ENCODE assay signal across 34 cellular contexts in the genomic region with DNA sequence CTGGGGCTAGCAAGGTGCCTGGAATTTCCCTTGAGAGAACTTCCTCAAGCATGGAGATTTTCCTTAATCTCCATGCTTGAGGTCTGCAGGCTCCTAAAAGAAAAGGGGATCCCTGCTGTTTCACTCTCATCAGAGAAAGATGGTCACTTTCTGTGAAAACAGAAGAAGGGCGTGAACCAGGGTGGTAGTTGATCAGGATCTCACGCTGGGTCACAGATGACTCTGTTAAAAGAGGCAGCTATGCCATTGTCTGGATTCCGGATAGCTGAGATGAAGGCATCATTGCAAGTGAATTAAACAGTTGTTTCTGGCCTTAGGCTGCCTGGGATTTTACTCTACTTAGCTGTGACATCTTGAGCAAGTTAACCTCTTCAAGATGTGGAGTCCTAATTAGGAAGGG.
"Had no signal": no experiment of that assay in that cellular context is flagged by ENCODE, and none has a peak within 500 bp of the region (broad histone marks: within the 10 kb centered on the region; RNA-seq: fewer than 3 reads in every experiment).

No MANE protein-coding gene starts in this region.

- H3K27me3 ChIP-seq: adrenal gland, body of pancreas, brain microvascular endothelial cell, breast epithelium had no signal

- H3K27ac ChIP-seq: adrenal gland, body of pancreas, brain microvascular endothelial cell, breast epithelium, VCaP had no signal

- DNase-seq: activated B cell treated with CpG ODN at 0.5 μM for 24 hours; activated CD4-positive, alpha-beta memory T cell treated with anti-CD3 and anti-CD28 coated beads for 36 hours; activated CD4-positive, alpha-beta T cell treated with anti-CD3 and anti-CD28 coated beads for 4 hours; activated CD4-positive, alpha-beta T cell treated with anti-CD3 and anti-CD28 coated beads, Interleukin-2, amount 10 ng/mL, durations not matched to agents 24 days and 14 days; activated CD4-positive, alpha-beta T cell treated with anti-CD3 and anti-CD28 coated beads, Interleukin-2, amount 50 U/mL, for 1 hour; activated CD4-positive, alpha-beta T cell treated with anti-CD3 and anti-CD28 coated beads, Interleukin-2, amount 50 U/mL, for 4 hours; activated CD4-positive, CD25-positive, alpha-beta regulatory T cell treated with anti-CD3 and anti-CD28 coated beads, Interleukin-2, amount 50 U/mL, for 72 hours; activated CD8-positive, alpha-beta memory T cell treated with anti-CD3 and anti-CD28 coated beads, Interleukin-2, amount 50 U/mL, for 4 hours; activated CD8-positive, alpha-beta T cell treated with anti-CD3 and anti-CD28 coated beads for 36 hours; activated effector memory CD4-positive, alpha-beta T cell treated with anti-CD3 and anti-CD28 coated beads, Interleukin-2, amount 50 U/mL, for 16 hours; activated gamma-delta T cell treated with Interleukin-2 at 50 U/mL for 16 hours; activated naive CD4-positive, alpha-beta T cell; activated naive CD4-positive, alpha-beta T cell treated with anti-CD3 and anti-CD28 coated beads for 36 hours; activated naive CD4-positive, alpha-beta T cell treated with anti-CD3 and anti-CD28 coated beads, Interleukin-2, amount 50 U/mL, for 16 hours; activated naive CD8-positive, alpha-beta T cell treated with anti-CD3 and anti-CD28 coated beads for 36 hours; activated T-cell treated with anti-CD3 and anti-CD28 coated beads for 4 hours; activated T-cell treated with anti-CD3 and anti-CD28 coated beads, Interleukin-2, amount 50 U/mL, for 1 hour; activated T-cell treated with anti-CD3 and anti-CD28 coated beads, Interleukin-2, amount 50 U/mL, for 4 hours; activated T-cell treated with anti-CD3 and anti-CD28 coated beads, Interleukin-2, amount 50 U/mL, for 72 hours; adrenal gland; amniotic stem cell; aorta; body of pancreas; brain microvascular endothelial cell; central memory CD4-positive, alpha-beta T cell; T-helper 2 cell; T-helper 9 cell had no signal

- H3K4me1 Mint-ChIP-seq: activated B cell treated with CpG ODN at 0.5 μM for 24 hours; activated CD4-positive, alpha-beta T cell treated with anti-CD3 and anti-CD28 coated beads, Interleukin-2, amount 10 ng/mL, durations not matched to agents 24 days and 14 days; activated naive CD8-positive, alpha-beta T cell treated with anti-CD3 and anti-CD28 coated beads for 36 hours; activated T-helper 17 cell treated with anti-CD3 and anti-CD28 coated beads, Interleukin-2, amount 50 U/mL, for 72 hours had no signal

- H3K27me3 Mint-ChIP-seq: activated CD4-positive, alpha-beta memory T cell treated with anti-CD3 and anti-CD28 coated beads for 36 hours; activated CD4-positive, alpha-beta T cell treated with anti-CD3 and anti-CD28 coated beads, Interleukin-2, amount 10 ng/mL, durations not matched to agents 24 days and 14 days; activated CD8-positive, alpha-beta T cell treated with anti-CD3 and anti-CD28 coated beads for 36 hours; activated naive CD8-positive, alpha-beta T cell treated with anti-CD3 and anti-CD28 coated beads for 36 hours; activated T-helper 17 cell treated with anti-CD3 and anti-CD28 coated beads, Interleukin-2, amount 50 U/mL, for 72 hours had no signal

- H3K9me3 Mint-ChIP-seq: activated CD4-positive, alpha-beta memory T cell treated with anti-CD3 and anti-CD28 coated beads for 36 hours; activated CD8-positive, alpha-beta T cell treated with anti-CD3 and anti-CD28 coated beads for 36 hours had no signal

- H3K27ac Mint-ChIP-seq: activated B cell treated with CpG ODN at 0.5 μM for 24 hours; activated CD4-positive, alpha-beta memory T cell treated with anti-CD3 and anti-CD28 coated beads for 36 hours; activated CD4-positive, alpha-beta T cell treated with anti-CD3 and anti-CD28 coated beads, Interleukin-2, amount 10 ng/mL, durations not matched to agents 24 days and 14 days; activated CD8-positive, alpha-beta T cell treated with anti-CD3 and anti-CD28 coated beads for 36 hours; activated naive CD4-positive, alpha-beta T cell treated with anti-CD3 and anti-CD28 coated beads for 36 hours; activated naive CD4-positive, alpha-beta T cell treated with anti-CD3 and anti-CD28 coated beads, Interleukin-2, amount 50 U/mL, for 72 hours; activated naive CD8-positive, alpha-beta T cell treated with anti-CD3 and anti-CD28 coated beads for 36 hours; activated T-cell treated with anti-CD3 and anti-CD28 coated beads, Interleukin-2, amount 50 U/mL, for 72 hours; activated T-helper 1 cell treated with anti-CD3 and anti-CD28 coated beads, Interleukin-12 subunit alpha, Interleukin-12 subunit beta, Interleukin-2, Interleukin-4 antibody, amounts not matched to agents 30 ng/mL and 10 ng/mL and 1 ng/mL, durations not matched to agents 14 hours and 24 hours and 36 hours; activated T-helper 17 cell treated with anti-CD3 and anti-CD28 coated beads, Interleukin-2, amount 50 U/mL, for 72 hours; T-helper 1 cell treated with Interleukin-12 subunit alpha and Interleukin-12 subunit beta and Interleukin-4 antibody, amounts not matched to agents 30 μg/mL and 1 μg/mL, for 36 hours; T-helper 2 cell treated with Interferon-gamma antibody and Interleukin-4, amounts not matched to agents 5 μg/mL and 100 μg/mL, for 36 hours had no signal

- H3K9me3 ChIP-seq: adrenal gland, body of pancreas, breast epithelium had no signal

- H3K4me3 ChIP-seq: adrenal gland, body of pancreas, breast epithelium had no signal

- H3K4me3 Mint-ChIP-seq: activated B cell treated with CpG ODN at 0.5 μM for 24 hours; activated CD4-positive, alpha-beta memory T cell treated with anti-CD3 and anti-CD28 coated beads for 36 hours; activated CD4-positive, alpha-beta T cell treated with anti-CD3 and anti-CD28 coated beads, Interleukin-2, amount 10 ng/mL, durations not matched to agents 24 days and 14 days; activated CD8-positive, alpha-beta T cell treated with anti-CD3 and anti-CD28 coated beads for 36 hours; activated naive CD4-positive, alpha-beta T cell treated with anti-CD3 and anti-CD28 coated beads for 36 hours; activated naive CD8-positive, alpha-beta T cell treated with anti-CD3 and anti-CD28 coated beads for 36 hours; activated T-cell treated with anti-CD3 and anti-CD28 coated beads, Interleukin-2, amount 50 U/mL, for 4 hours; activated T-cell treated with anti-CD3 and anti-CD28 coated beads, Interleukin-2, amount 50 U/mL, for 72 hours; activated T-helper 1 cell treated with anti-CD3 and anti-CD28 coated beads, Interleukin-12 subunit alpha, Interleukin-12 subunit beta, Interleukin-2, Interleukin-4 antibody, amounts not matched to agents 30 ng/mL and 10 ng/mL and 1 ng/mL, durations not matched to agents 14 hours and 24 hours and 36 hours; activated T-helper 17 cell treated with anti-CD3 and anti-CD28 coated beads, Interleukin-2, amount 50 U/mL, for 72 hours; T-helper 1 cell treated with Interleukin-12 subunit alpha and Interleukin-12 subunit beta and Interleukin-4 antibody, amounts not matched to agents 30 μg/mL and 1 μg/mL, for 36 hours; T-helper 2 cell treated with Interferon-gamma antibody and Interleukin-4, amounts not matched to agents 5 μg/mL and 100 μg/mL, for 36 hours had no signal

- H3K36me3 Mint-ChIP-seq: activated CD4-positive, alpha-beta memory T cell treated with anti-CD3 and anti-CD28 coated beads for 36 hours; activated naive CD4-positive, alpha-beta T cell treated with anti-CD3 and anti-CD28 coated beads, Interleukin-2, amount 50 U/mL, for 72 hours; activated naive CD8-positive, alpha-beta T cell treated with anti-CD3 and anti-CD28 coated beads for 36 hours had no signal

- H3K36me3 ChIP-seq: adrenal gland, brain microvascular endothelial cell, breast epithelium had no signal

- ATAC-seq: activated CD8-positive, alpha-beta T cell treated with anti-CD3 and anti-CD28 coated beads for 36 hours; activated naive CD4-positive, alpha-beta T cell treated with anti-CD3 and anti-CD28 coated beads, Interleukin-2, amount 50 U/mL, for 72 hours; activated T-cell treated with anti-CD3 and anti-CD28 coated beads, Interleukin-2, amount 50 U/mL, for 4 hours; activated T-cell treated with anti-CD3 and anti-CD28 coated beads, Interleukin-2, amount 50 U/mL, for 72 hours; activated T-helper 17 cell treated with anti-CD3 and anti-CD28 coated beads, Interleukin-2, amount 50 U/mL, for 72 hours; body of pancreas had no signal

- H3K4me1 ChIP-seq: body of pancreas, breast epithelium had no signal
